ENCODE assay signal across 2 cellular contexts in the genomic region with DNA sequence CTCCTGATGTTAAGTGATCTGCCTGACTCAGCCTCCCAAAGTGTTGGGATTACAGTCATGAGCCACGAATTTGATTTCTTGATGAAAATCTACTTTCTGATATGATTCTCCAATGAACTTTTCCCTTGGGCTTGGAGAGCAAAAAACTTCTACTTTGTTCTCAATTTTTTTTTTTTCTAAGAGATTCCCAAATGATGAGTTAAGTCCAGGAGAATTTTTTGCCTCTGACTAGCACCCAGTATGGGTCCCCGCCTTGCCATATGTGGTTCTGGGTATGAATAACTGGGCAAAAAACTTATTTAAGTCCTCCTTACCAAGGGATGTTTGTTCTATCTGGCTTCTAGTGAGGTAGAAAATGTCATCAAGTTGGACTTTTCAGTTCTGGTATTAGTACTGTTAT.
TF ChIP-seq lines count a peak whose summit lies in the region.

No MANE protein-coding gene starts in this region.

TF ChIP-seq in HCT116, 20 proteins besides CTCF, POLR2A, EP300 and RAD21:
- no peak for TF ChIP-seq ATF3 (IDR thresholded peaks at IDR 0.05)
- no peak for TF ChIP-seq EZH2phosphoT487 (IDR thresholded peaks at IDR 0.05; ENCODE audit: borderline replicate concordance)
- TF ChIP-seq YY1 (IDR thresholded peaks at IDR 0.05; ENCODE audit: extremely low read depth, insufficient replicate concordance, low read depth, low read length), result no peak
- TF ChIP-seq SRF (IDR thresholded peaks at IDR 0.05; ENCODE audit: low read depth), result no peak
- TF ChIP-seq SP1 (IDR thresholded peaks at IDR 0.05; ENCODE audit: low read depth), result no peak
- TF ChIP-seq ZFX (IDR thresholded peaks at IDR 0.05), result no peak
- TF ChIP-seq SIN3A (IDR thresholded peaks at IDR 0.05; ENCODE audit: low read depth), result no peak
- TF ChIP-seq EZH2 (IDR thresholded peaks at IDR 0.05), result no peak
- TF ChIP-seq FOSL1 (IDR thresholded peaks at IDR 0.05; ENCODE audit: low read depth), result no peak
- no peak for TF ChIP-seq JUND (IDR thresholded peaks at IDR 0.05)
- no peak for TF ChIP-seq REST (IDR thresholded peaks at IDR 0.05; ENCODE audit: low read depth)
- no peak for TF ChIP-seq EGR1 (IDR thresholded peaks at IDR 0.05; ENCODE audit: low read depth)
- TF ChIP-seq, protein P1, sequence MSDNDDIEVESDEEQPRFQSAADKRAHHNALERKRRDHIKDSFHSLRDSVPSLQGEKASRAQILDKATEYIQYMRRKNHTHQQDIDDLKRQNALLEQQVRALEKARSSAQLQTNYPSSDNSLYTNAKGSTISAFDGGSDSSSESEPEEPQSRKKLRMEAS (IDR thresholded peaks at IDR 0.05), result no peak

TF ChIP-seq in HepG2, 621 proteins besides CTCF, POLR2A, EP300 and RAD21 (continued from another document):
- TF ChIP-seq ZNF280B (CRISPR knock-in tag; IDR thresholded peaks at IDR 0.05; ENCODE audit: borderline replicate concordance), result no peak
- no peak for TF ChIP-seq ZNF761 (CRISPR knock-in tag; conservative IDR thresholded peaks at IDR 0.05)
- TF ChIP-seq HOXA7 (CRISPR knock-in tag; IDR thresholded peaks at IDR 0.05), result no peak
- TF ChIP-seq LBX2 (CRISPR knock-in tag; IDR thresholded peaks at IDR 0.05; ENCODE audit: borderline replicate concordance), result no peak
- TF ChIP-seq E2F2 (CRISPR knock-in tag; IDR thresholded peaks at IDR 0.05; ENCODE audit: borderline replicate concordance), result no peak
